In the genomic region with DNA sequence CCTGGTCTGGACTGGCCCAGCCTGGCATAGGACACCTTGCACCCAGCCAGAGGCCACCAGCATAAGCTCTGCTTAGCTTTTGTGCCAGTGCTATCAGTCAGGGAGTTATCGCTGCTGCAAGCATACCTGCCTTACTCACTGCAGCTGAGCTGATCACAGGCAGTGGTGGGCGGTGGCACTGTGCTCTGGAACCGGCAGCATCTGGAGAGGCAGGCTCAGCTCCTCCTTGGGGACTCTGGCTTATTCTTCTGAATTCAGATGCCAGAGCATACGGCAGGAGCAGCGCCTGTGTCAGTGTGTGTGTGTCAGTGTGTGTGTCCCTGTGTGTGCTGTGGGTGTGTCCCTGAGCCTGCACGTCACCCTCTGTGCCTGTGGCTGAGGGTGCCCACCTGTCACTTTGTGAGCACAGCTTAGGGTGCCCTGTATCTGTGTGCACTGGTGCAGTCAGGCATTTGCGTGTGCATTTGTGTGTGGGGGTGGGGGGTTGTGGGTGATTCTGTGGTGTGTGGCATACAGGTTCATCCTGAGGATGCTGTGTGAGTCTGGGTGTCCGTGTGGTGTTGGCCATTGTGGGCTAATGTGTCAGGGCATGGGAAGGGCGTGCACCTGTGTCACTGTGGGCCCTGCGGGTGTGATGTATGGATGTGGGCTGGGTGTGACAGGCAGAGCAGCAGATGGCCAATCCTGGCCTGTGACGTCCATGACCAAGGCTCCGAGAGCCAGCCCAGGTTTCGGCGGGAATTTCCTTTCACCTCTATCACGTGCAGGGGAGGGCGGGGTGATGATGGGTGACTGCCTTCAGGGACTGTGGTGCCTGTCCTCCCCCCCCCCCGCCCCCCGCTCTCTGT, we compare ENCODE assay signal across 13 cellular contexts. TPM values are rescaled to one million over a fixed set of nuclear protein-coding genes. Genes with fewer than 3 reads are reported as not detected.
A peak's percentile ranks its signal among the peaks of the same experiment; 100 is the strongest.
DNase-seq lines count a peak whose midpoint lies in the region; ATAC-seq and TF ChIP-seq lines count a peak whose summit lies in the region.
"Had no signal": no experiment of that assay in that cellular context is flagged by ENCODE, and none has a peak within 500 bp of the region (broad histone marks: within the 10 kb centered on the region; RNA-seq: fewer than 3 reads in every experiment).

No MANE protein-coding gene starts in this region.

- ATAC-seq in HG03457 (IDR thresholded peaks at IDR 0.05; ENCODE audit: unreplicated experiment) = no peak

- H3K36me3 ChIP-seq in esophagus squamous epithelium = no peaks in the 10 kb centered on the region
- H3K36me3 ChIP-seq: suprapubic skin had no signal

- no peak overlapping the region for H3K4me3 ChIP-seq in esophagus squamous epithelium
- H3K4me3 ChIP-seq: suprapubic skin had no signal

- H3K27me3 ChIP-seq in esophagus squamous epithelium = peaks cover 3 to 99% (median 16%) of the 10 kb centered on the region in 4 donors

- no peaks in the 10 kb centered on the region for H3K9me3 ChIP-seq in esophagus squamous epithelium
- H3K9me3 ChIP-seq: suprapubic skin had no signal

- 39 to 40% methylated on average over 1 to 6 of the region's 18 CpGs for WGBS in esophagus squamous epithelium, 2 donors

- no peak for TF ChIP-seq POLR2A in esophagus squamous epithelium (IDR thresholded peaks at IDR 0.05)

- TF ChIP-seq CTCF in glutamatergic neuron (IDR thresholded peaks at IDR 0.05; ENCODE audit: partially characterized antibody, unreplicated experiment) (no peak), esophagus squamous epithelium (IDR thresholded peaks at IDR 0.05) (no peak)

- no peak overlapping the region for H3K4me3 Mint-ChIP-seq in activated T-cell treated with anti-CD3 and anti-CD28 coated beads, Interleukin-2, amount 50 U/mL, for 24 hours
- peak overlapping the region; percentile 59 for H3K4me3 Mint-ChIP-seq in glutamatergic neuron (ENCODE audit: unreplicated experiment)
- H3K4me3 Mint-ChIP-seq: neural crest cell had no signal

- intact Hi-C loops in esophagus squamous epithelium (cut with DNase I) = no loop called here

- no peak overlapping the region for H3K27ac Mint-ChIP-seq in activated T-cell treated with anti-CD3 and anti-CD28 coated beads, Interleukin-2, amount 50 U/mL, for 24 hours
- peak overlapping the region; percentile 74 for H3K27ac Mint-ChIP-seq in glutamatergic neuron (ENCODE audit: unreplicated experiment)

- H3K9me3 Mint-ChIP-seq in activated T-cell treated with anti-CD3 and anti-CD28 coated beads, Interleukin-2, amount 50 U/mL, for 24 hours = no peaks in the 10 kb centered on the region
- H3K9me3 Mint-ChIP-seq in glutamatergic neuron (ENCODE audit: unreplicated experiment) = peaks cover 7% of the 10 kb centered on the region
- H3K9me3 Mint-ChIP-seq: neural crest cell had no signal

- H3K27ac ChIP-seq in esophagus squamous epithelium = no peak overlapping the region
- H3K27ac ChIP-seq: suprapubic skin had no signal

- peaks cover 4% of the 10 kb centered on the region for H3K4me1 Mint-ChIP-seq in activated T-cell treated with anti-CD3 and anti-CD28 coated beads, Interleukin-2, amount 50 U/mL, for 24 hours (ENCODE audit: low read depth)
- H3K4me1 Mint-ChIP-seq in glutamatergic neuron (ENCODE audit: low read depth, unreplicated experiment) = peaks cover 23% of the 10 kb centered on the region

- peaks cover 81% of the 10 kb centered on the region for H3K27me3 Mint-ChIP-seq in activated T-cell treated with anti-CD3 and anti-CD28 coated beads, Interleukin-2, amount 50 U/mL, for 24 hours
- H3K27me3 Mint-ChIP-seq in glutamatergic neuron (ENCODE audit: unreplicated experiment) = peaks cover 21% of the 10 kb centered on the region

- H3K4me1 ChIP-seq in esophagus squamous epithelium = peaks cover 0 to 13% (median 0%) of the 10 kb centered on the region in 3 donors

- H3K36me3 Mint-ChIP-seq in activated T-cell treated with anti-CD3 and anti-CD28 coated beads, Interleukin-2, amount 50 U/mL, for 24 hours (ENCODE audit: low read depth) = no peaks in the 10 kb centered on the region
- H3K36me3 Mint-ChIP-seq in glutamatergic neuron (ENCODE audit: unreplicated experiment) = no peaks in the 10 kb centered on the region

- DNase-seq in activated T-cell treated with anti-CD3 and anti-CD28 coated beads for 1 hour (ENCODE audit: low read depth) = peak; percentile 5
- DNase-seq in activated T-cell treated with anti-CD3 and anti-CD28 coated beads, Interleukin-2, amount 50 U/mL, for 24 hours = no peak
- DNase-seq in SW480 (ENCODE audit: low spot score) = peak; percentile 34
- no peak for DNase-seq in glutamatergic neuron
- DNase-seq in stimulated activated CD8-positive, alpha-beta memory T cell treated with anti-CD3 and anti-CD28 coated beads, Interleukin-7, amount 100 ng/mL, for 4 hours (ENCODE audit: low read depth in 2 of 2) = peak; percentile 12 to 43
- DNase-seq in esophagus squamous epithelium (lab: John Stamatoyannopoulos, UW) = no peak
- no peak for DNase-seq in cerebellar cortex (ENCODE audit: low spot score)
- DNase-seq: DMS79, MM.1S had no signal

RNA-seq across cellular contexts. Expression of gene LMX1B, which starts 23.5 kb away (rescaled TPM):
- total RNA-seq in glutamatergic neuron (ENCODE audit: unreplicated experiment) (0.27 TPM), esophagus squamous epithelium (under 1 TPM in 1 of 4 donors, not detected in 3; 0.23 TPM)
- total RNA-seq: OCI-LY7 had no signal

Comparison
In these comparisons a context has a peak if more than half of its experiments do, and no peak if none do; other contexts are left out.
1. DNase-seq: peak in activated T-cell treated with anti-CD3 and anti-CD28 coated beads for 1 hour (single experiment), SW480 (single experiment) and stimulated activated CD8-positive, alpha-beta memory T cell treated with anti-CD3 and anti-CD28 coated beads, Interleukin-7, amount 100 ng/mL, for 4 hours (2 of 2); none in activated T-cell treated with anti-CD3 and anti-CD28 coated beads, Interleukin-2, amount 50 U/mL, for 24 hours (single experiment), glutamatergic neuron (single experiment), esophagus squamous epithelium (single experiment) and cerebellar cortex (single experiment).